Comparison of ENCODE assay signal across 13 cellular contexts in the genomic region with DNA sequence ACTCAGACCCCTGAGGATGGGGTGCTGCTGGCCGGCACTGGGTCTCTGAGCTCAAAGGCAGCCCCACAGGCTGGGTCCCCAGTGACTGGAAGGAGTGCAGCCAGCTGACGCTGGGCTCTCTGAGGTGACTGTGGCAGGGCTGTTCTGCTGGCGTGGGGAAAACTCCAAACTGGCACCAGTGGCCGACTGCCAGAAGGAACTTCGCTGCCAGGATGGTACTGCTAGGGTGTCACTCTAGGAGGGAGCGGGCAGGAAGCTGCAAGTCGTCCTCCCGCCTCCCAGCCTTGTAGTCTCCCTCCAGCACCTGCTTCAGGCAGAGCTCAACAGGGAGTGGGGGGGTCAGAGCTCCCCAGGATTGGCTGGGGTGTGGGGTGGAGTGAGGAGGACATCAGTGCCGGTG. TPM values are rescaled to one million over a fixed set of nuclear protein-coding genes. Genes with fewer than 3 reads are reported as not detected.
A peak's percentile ranks its signal among the peaks of the same experiment; 100 is the strongest.
DNase-seq lines count a peak whose midpoint lies in the region; ATAC-seq and TF ChIP-seq lines count a peak whose summit lies in the region.
"Had no signal": no experiment of that assay in that cellular context is flagged by ENCODE, and none has a peak within 500 bp of the region (broad histone marks: within the 10 kb centered on the region; RNA-seq: fewer than 3 reads in every experiment).

No MANE protein-coding gene starts in this region.

- no peak overlapping the region for H2AFZ ChIP-seq in PC-9

- intact Hi-C loops in PC-9 (cut with micrococcal nuclease; ENCODE audit: unreplicated experiment) = loop anchor here (10.0 kb wide), 1 partner anchor 491 kb away; no protein-coding TSS in a partner anchor
- intact Hi-C loops in left cardiac atrium (cut with DNase I) = no loop called here
- intact Hi-C loops in psoas muscle (cut with DNase I) = no loop called here
- intact Hi-C loops in testis (cut with DNase I; ENCODE audit: low total_unique reads) = no loop called here

- ATAC-seq in left cardiac atrium = peak; percentile 20 to 53
- peak; percentile 40 to 85 (median 78) for ATAC-seq in psoas muscle
- ATAC-seq in upper lobe of left lung (ENCODE audit: low FRiP score in 2 of 2) = no peak
- ATAC-seq: activated T-cell treated with anti-CD3 and anti-CD28 coated beads, Interleukin-2, amount 50 U/mL, for 72 hours; stimulated activated naive CD8-positive, alpha-beta T cell treated with anti-CD3 and anti-CD28 coated beads, Interleukin-15, amount 100 ng/mL, for 72 hours; WTC11 had no signal

- H3K4me2 ChIP-seq in PC-9 = no peak overlapping the region

- H3K79me2 ChIP-seq in PC-9 (ENCODE audit: low read depth) = peaks cover 96% of the 10 kb centered on the region

- peaks cover 54% of the 10 kb centered on the region for H3F3A ChIP-seq in PC-9 (ENCODE audit: insufficient read depth, low read depth)

- POLR2A ChIA-PET in PC-9 (lab: Charles Lee; ENCODE audit: unreplicated experiment) = interaction anchor here (0.6 to 0.7 kb wide), 2 partner anchors 22 to 253 kb away, joined by 3 read pairs; no protein-coding TSS in a partner anchor

- CTCF ChIA-PET in PC-9 (lab: Charles Lee) = no interaction called here

- BruUV-seq in PC-9 (replicated peaks; lab: Mats Ljungman, UMichigan) = no TSS peak

- 23 to 47% (median 24%) methylated on average over 9 of the region's 9 CpGs for WGBS in psoas muscle, 3 donors
- WGBS in upper lobe of left lung, 2 donors = 68 to 81% methylated on average over 3 to 9 of the region's 9 CpGs
- WGBS in testis, 2 donors = 62 to 82% methylated on average over 5 to 9 of the region's 9 CpGs

- no peaks in the 10 kb centered on the region for H3K9me3 ChIP-seq in PC-9 (ENCODE audit: insufficient read depth, low read depth)
- no peaks in the 10 kb centered on the region for H3K9me3 ChIP-seq in psoas muscle
- H3K9me3 ChIP-seq in upper lobe of left lung = no peaks in the 10 kb centered on the region
- H3K9me3 ChIP-seq in testis = no peaks in the 10 kb centered on the region

- no peak for TF ChIP-seq CTCF in PC-9 (conservative IDR thresholded peaks at IDR 0.05)
- no peak for TF ChIP-seq CTCF in psoas muscle (IDR thresholded peaks at IDR 0.05)
- no peak for TF ChIP-seq CTCF in GM20000 (IDR thresholded peaks at IDR 0.05; ENCODE audit: extremely low read depth, missing control alignments)
- TF ChIP-seq CTCF in upper lobe of left lung (IDR thresholded peaks at IDR 0.05) = no peak
- no peak for TF ChIP-seq CTCF in testis (IDR thresholded peaks at IDR 0.05)

- H4K20me1 ChIP-seq in PC-9 (ENCODE audit: insufficient read depth) = no peaks in the 10 kb centered on the region; the same call in 1 of the 2 replicates

- no peaks in the 10 kb centered on the region for H3K27me3 ChIP-seq in PC-9 (ENCODE audit: insufficient read depth, low read depth)
- no peaks in the 10 kb centered on the region for H3K27me3 ChIP-seq in psoas muscle (ENCODE audit: insufficient read depth in 3 of 3, low read length in 2 of 3)
- no peaks in the 10 kb centered on the region for H3K27me3 ChIP-seq in upper lobe of left lung
- no peaks in the 10 kb centered on the region for H3K27me3 ChIP-seq in testis

- TF ChIP-seq POLR2A in upper lobe of left lung (IDR thresholded peaks at IDR 0.05) = no peak
- TF ChIP-seq POLR2A in testis (IDR thresholded peaks at IDR 0.05) = no peak

- no peak for TF ChIP-seq EP300 in upper lobe of left lung (IDR thresholded peaks at IDR 0.05)

- no peak overlapping the region for H3K4me3 ChIP-seq in PC-9
- H3K4me3 ChIP-seq in psoas muscle = no peak overlapping the region
- H3K4me3 ChIP-seq in upper lobe of left lung = no peak overlapping the region
- H3K4me3 ChIP-seq in testis = no peak overlapping the region

- H3K27ac ChIP-seq in PC-9 (peak overlapping the region; percentile 58; the same call in 1 of the 2 replicates), psoas muscle (no peak overlapping the region), upper lobe of left lung (no peak overlapping the region), testis (peak overlapping the region in 1 of 2 donors; percentile 44)

- H3K9me2 ChIP-seq in PC-9 (ENCODE audit: insufficient read depth) = no peaks in the 10 kb centered on the region

- H3K36me3 ChIP-seq in PC-9 (ENCODE audit: low read depth) (peaks cover 6% of the 10 kb centered on the region; the same call in 1 of the 2 replicates), psoas muscle (ENCODE audit: insufficient read depth in 1 of 2, low read depth in 1 of 2) (peaks cover 0 to 5% of the 10 kb centered on the region in 2 donors), upper lobe of left lung (peaks cover 0 to 6% (median under 1%) of the 10 kb centered on the region in 4 donors), testis (ENCODE audit: low read depth, missing control alignments) (no peaks in the 10 kb centered on the region)

- H3K4me1 ChIP-seq in PC-9 (replicated peaks; ENCODE audit: insufficient read depth) = peaks cover 59% of the 10 kb centered on the region
- H3K4me1 ChIP-seq in psoas muscle = peaks cover 17% of the 10 kb centered on the region
- peaks cover 23 to 68% (median 36%) of the 10 kb centered on the region in 4 donors for H3K4me1 ChIP-seq in upper lobe of left lung
- peaks cover 65% of the 10 kb centered on the region for H3K4me1 ChIP-seq in testis

- DNase-seq in NCI-H1417 (lab: John Stamatoyannopoulos, UW) = peak in 2 of 3 experiments; percentile 44 to 46
- no peak for DNase-seq in NCI-H1417 treated with DMSO at 0.1 percent for 48 hours (lab: John Stamatoyannopoulos, UW)
- peak in 1 of 2 experiments; percentile 41 for DNase-seq in PC-9
- no peak for DNase-seq in left cardiac atrium
- DNase-seq in psoas muscle = peak; percentile 48 to 84
- no peak for DNase-seq in GM20000 (ENCODE audit: low spot score)
- DNase-seq in upper lobe of left lung = no peak
- no peak for DNase-seq in testis
- DNase-seq: activated T-cell treated with anti-CD3 and anti-CD28 coated beads, Interleukin-2, amount 50 U/mL, for 72 hours; NCI-H2227 treated with DMSO at 0.1 percent for 48 hours; SIG-M5; stimulated activated naive CD8-positive, alpha-beta T cell treated with anti-CD3 and anti-CD28 coated beads, Interleukin-15, amount 100 ng/mL, for 72 hours had no signal

RNA-seq across cellular contexts. Expression of gene CDC42BPB, which starts 41.3 kb away (rescaled TPM):
- total RNA-seq in PC-9 (2021) = 203 and 209 TPM in 2 replicates
- 10 to 100 TPM; 57.3 to 79.2 TPM for total RNA-seq in left cardiac atrium
- 10 to 100 TPM; 34.2 to 57.4 (median 40.1) TPM for total RNA-seq in psoas muscle
- 10 to 100 TPM; 20.2 to 43.8 (median 39.6) TPM for polyA plus RNA-seq in psoas muscle
- 100 to 1,000 TPM; 108 to 268 (median 124) TPM for total RNA-seq in upper lobe of left lung
- 100 to 1,000 TPM; 201 to 216 TPM for total RNA-seq in testis
- polyA plus RNA-seq in testis (ENCODE audit: insufficient read depth, low read depth, low replicate concordance) = 90.3 TPM

Comparison
In these comparisons a context has a peak if more than half of its experiments do, and no peak if none do; other contexts are left out.
1. DNase-seq: peak in NCI-H1417 (2 of 3) and psoas muscle (2 of 2); none in NCI-H1417 treated with DMSO at 0.1 percent for 48 hours (single experiment), left cardiac atrium (single experiment), GM20000 (single experiment), upper lobe of left lung (0 of 2) and testis (single experiment).
2. ATAC-seq: peak in left cardiac atrium (2 of 2) and psoas muscle (4 of 4); none in upper lobe of left lung (0 of 2).